Comparison of ENCODE assay signal across 9 cellular contexts in the genomic region with DNA sequence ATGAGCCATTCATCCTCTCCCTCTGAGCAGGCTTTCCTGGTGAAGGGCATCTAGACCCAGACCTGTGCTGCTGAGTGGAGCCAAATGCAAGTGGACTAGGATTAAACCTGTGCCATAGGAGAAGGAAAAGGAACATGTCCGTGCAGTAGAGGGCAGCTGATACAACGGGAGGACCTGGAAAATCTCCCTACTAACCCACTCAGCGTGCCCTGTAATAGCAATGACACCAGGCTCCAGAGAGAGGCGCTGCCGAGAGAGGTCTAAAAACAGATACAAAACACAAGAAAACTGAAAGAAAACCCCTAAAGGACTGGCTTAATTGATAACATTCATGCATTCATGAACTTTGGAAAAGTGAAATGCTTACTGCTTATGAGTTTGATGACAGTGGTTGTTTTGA.
A peak's percentile ranks its signal among the peaks of the same experiment; 100 is the strongest.
DNase-seq lines count a peak whose midpoint lies in the region; FAIRE-seq and TF ChIP-seq lines count a peak whose summit lies in the region.
"Had no signal": no experiment of that assay in that cellular context is flagged by ENCODE, and none has a peak within 500 bp of the region (broad histone marks: within the 10 kb centered on the region; RNA-seq: fewer than 3 reads in every experiment).

No MANE protein-coding gene starts in this region.

- H4K20me1 ChIP-seq in OCI-LY3 (ENCODE audit: insufficient read depth, low read length) = peaks cover 4% of the 10 kb centered on the region; the same call in 1 of the 2 replicates
- H4K20me1 ChIP-seq in H1 (replicated peaks in 1 of 2; ENCODE audit: control insufficient read depth in 1 of 2, insufficient read depth in 2 of 2, low read length in 2 of 2) = peaks cover 3 to 4% of the 10 kb centered on the region in 2 experiments

- FAIRE-seq in H1 (lab: Jason Lieb, UNC) = peak; percentile 70

- TF ChIP-seq RAD21 in H1 (IDR thresholded peaks at IDR 0.05 in 1 of 2, conservative IDR thresholded peaks at IDR 0.05 in 1 of 2; ENCODE audit: low read depth in 2 of 2, low read length in 2 of 2) = peak in 1 of 2 experiments; percentile 25; a peak in 1 of 4 replicates

- H3K36me3 ChIP-seq in OCI-LY3 (replicated peaks; ENCODE audit: low read depth, low read length) (peaks cover 3% of the 10 kb centered on the region), H1 (ENCODE audit: control insufficient read depth in 2 of 4, insufficient read depth in 4 of 4, low read length in 3 of 4) (no peaks in the 10 kb centered on the region), muscle layer of duodenum (ENCODE audit: control insufficient read depth in 1 of 2, insufficient read depth in 2 of 2, low read length in 2 of 2) (no peaks in the 10 kb centered on the region)

- no peaks in the 10 kb centered on the region; the same call in 1 of the 2 replicates for H3K79me1 ChIP-seq in H1 (ENCODE audit: low read depth, low read length)

- H4K5ac ChIP-seq in H1 (ENCODE audit: insufficient read length, low read depth, low read length) = no peak overlapping the region

- no peak overlapping the region for H2BK120ac ChIP-seq in H1 (replicated peaks; ENCODE audit: low read depth, low read length)

- H3K4ac ChIP-seq in H1 (replicated peaks; ENCODE audit: insufficient read length, low read depth, low read length) = no peak overlapping the region

- CTCF ChIA-PET in H1 (lab: Charles Lee; ENCODE audit: partially characterized antibody) = interaction anchor here (0.7 to 25.9 kb wide), 27 partner anchors 8 to 306 kb away, joined by 3 to 676 read pairs (median 4); partner anchors contain the start of genes EIF4EBP3, HBEGF, PFDN1 and SLC4A9
- CTCF ChIA-PET in Calu3 (lab: Charles Lee) = interaction anchor here (1.7 to 8.5 kb wide), 2 partner anchors 19 to 104 kb away, joined by 5 to 169 read pairs; partner anchors contain the start of gene HBEGF

- H2AFZ ChIP-seq in OCI-LY3 (ENCODE audit: low read depth, low read length) (no peak overlapping the region), H1 (ENCODE audit: low read length) (no peak overlapping the region)

- peaks cover 58% of the 10 kb centered on the region for H3K36me3 Mint-ChIP-seq in Calu3 (ENCODE audit: insufficient read depth, unreplicated experiment)

- H3K4me1 ChIP-seq in OCI-LY3 (ENCODE audit: low read length) (peaks cover 12% of the 10 kb centered on the region), H1 (replicated peaks in 1 of 4; ENCODE audit: control insufficient read depth in 3 of 4, insufficient read depth in 4 of 4, low read length in 3 of 4) (peaks cover 6 to 17% (median 12%) of the 10 kb centered on the region in 4 experiments; a peak in 6 of 7 replicates), muscle layer of duodenum (ENCODE audit: control insufficient read depth in 1 of 2, insufficient read depth in 2 of 2, low read length in 2 of 2) (peaks cover 27 to 77% of the 10 kb centered on the region in 2 donors)

- H3K23ac ChIP-seq in H1 (ENCODE audit: insufficient read length) = no peak overlapping the region

- H4K91ac ChIP-seq in H1 (replicated peaks; ENCODE audit: insufficient read length, low read length) = no peak overlapping the region

- no peak for TF ChIP-seq EP300 in H1 (IDR thresholded peaks at IDR 0.05; ENCODE audit: borderline replicate concordance in 1 of 2, low read depth in 2 of 2, low read length in 2 of 2)

- no peak overlapping the region for H3K27ac ChIP-seq in 22Rv1
- no peak overlapping the region for H3K27ac ChIP-seq in OCI-LY3 (ENCODE audit: low read length)
- H3K27ac ChIP-seq in H1 (ENCODE audit: low read depth, low read length) = peak overlapping the region; percentile 13; the same call in 1 of the 2 replicates
- H3K27ac ChIP-seq in muscle layer of duodenum (ENCODE audit: low read length) = peak overlapping the region; percentile 53

- no peak overlapping the region for H2BK20ac ChIP-seq in H1 (ENCODE audit: low read length)

- DNase-seq in H1 (ENCODE audit: low read depth in 1 of 2, low spot score in 2 of 2) = peak in 1 of 2 experiments; percentile 65
- no peak for DNase-seq in NOMO-1 treated with dmso at 0.1 percent for 144 hours (lab: John Stamatoyannopoulos, UW; ENCODE audit: unreplicated experiment)
- no peak for DNase-seq in Calu3
- no peak for DNase-seq in GM10266 (ENCODE audit: extremely low spot score)
- DNase-seq in activated CD8-positive, alpha-beta memory T cell treated with anti-CD3 and anti-CD28 coated beads, Interleukin-2, amount 50 U/mL, for 48 hours = no peak
- DNase-seq: activated CD4-positive, alpha-beta T cell treated with anti-CD3 and anti-CD28 coated beads for 36 hours had no signal

- no peaks in the 10 kb centered on the region for H3K27me3 Mint-ChIP-seq in Calu3 (ENCODE audit: unreplicated experiment)
- H3K27me3 Mint-ChIP-seq: activated CD4-positive, alpha-beta T cell treated with anti-CD3 and anti-CD28 coated beads for 36 hours had no signal

- H3K9me3 ChIP-seq in OCI-LY3 (ENCODE audit: insufficient read depth, low read length) (no peaks in the 10 kb centered on the region), H1 (ENCODE audit: insufficient read depth in 2 of 2, low read depth in 1 of 2, low read length in 1 of 2) (no peaks in the 10 kb centered on the region), muscle layer of duodenum (ENCODE audit: control insufficient read depth in 1 of 2, low read length in 2 of 2) (no peaks in the 10 kb centered on the region)

- H3K14ac ChIP-seq in H1 (ENCODE audit: insufficient read length) = no peak overlapping the region

- H3K4me2 ChIP-seq in OCI-LY3 (ENCODE audit: low read length) (no peak overlapping the region), H1 (ENCODE audit: insufficient read depth in 1 of 2, low read depth in 2 of 2, low read length in 2 of 2) (0 out of 4 replicates have a peak overlapping the region, but pooled peaks of 1 of the 2 experiments have one; percentile 16)

- H4K8ac ChIP-seq in H1 (ENCODE audit: extremely low read depth, insufficient read depth, low read length) = no peak overlapping the region

- H3K27me3 ChIP-seq in OCI-LY3 (ENCODE audit: low read depth, low read length) (no peaks in the 10 kb centered on the region), H1 (replicated peaks in 1 of 4; ENCODE audit: control insufficient read depth in 3 of 4, extremely low read depth in 1 of 4, insufficient read depth in 3 of 4, low read length in 3 of 4) (no peaks in the 10 kb centered on the region), muscle layer of duodenum (ENCODE audit: low read depth, low read length) (no peaks in the 10 kb centered on the region)

- H3K18ac ChIP-seq in H1 (ENCODE audit: extremely low read depth, low read length) = no peak overlapping the region; the same call in 1 of the 2 replicates

- no TSS peak for BruUV-seq in Calu3 (replicated peaks; lab: Mats Ljungman, UMichigan)

- no peaks in the 10 kb centered on the region for H3K23me2 ChIP-seq in H1 (ENCODE audit: low read depth, low read length)

- no peak overlapping the region for H2BK12ac ChIP-seq in H1 (ENCODE audit: low read depth, low read length)

- no peaks in the 10 kb centered on the region for H3K9me3 Mint-ChIP-seq in Calu3 (ENCODE audit: low read depth, unreplicated experiment)

- no peak overlapping the region for H3K4me3 ChIP-seq in OCI-LY3 (ENCODE audit: low read length)
- no peak overlapping the region for H3K4me3 ChIP-seq in H1 (ENCODE audit: extremely low read depth in 1 of 4, insufficient read depth in 2 of 4, low read depth in 3 of 4, low read length in 4 of 4)
- H3K4me3 ChIP-seq in muscle layer of duodenum (ENCODE audit: low read depth in 1 of 2, low read length in 2 of 2) = peak overlapping the region; percentile 2 to 8

- no peak overlapping the region for H2BK15ac ChIP-seq in H1 (ENCODE audit: low read length)

- no peak overlapping the region for H3K9ac ChIP-seq in OCI-LY3 (ENCODE audit: low read length)
- H3K9ac ChIP-seq in H1 (replicated peaks in 1 of 4; ENCODE audit: extremely low read depth in 1 of 4, low read depth in 3 of 4, low read length in 3 of 4) = no peak overlapping the region

- 59% methylated on average over 5 of the region's 5 CpGs; no CpG with 5 or more reads in 1 of the 2 experiments for WGBS in H1 (ENCODE audit: extremely low coverage in 1 of 2, insufficient coverage in 1 of 2, insufficient read length in 1 of 2, insufficient replicate concordance in 2 of 2, low coverage in 1 of 2, low lambda C conversion rate in 2 of 2, missing lambda C conversion rate in 1 of 2), 2 experiments

- POLR2A ChIA-PET in H1 (lab: Charles Lee; ENCODE audit: partially characterized antibody) = interaction anchor here (0.6 to 8.0 kb wide), 7 partner anchors 14 to 113 kb away, joined by 3 to 64 read pairs (median 6); partner anchors contain the start of genes HBEGF and PFDN1

- no peak overlapping the region for H2AK5ac ChIP-seq in H1 (ENCODE audit: low read depth, low read length)

- H3K27ac Mint-ChIP-seq in Calu3 (ENCODE audit: unreplicated experiment) = no peak overlapping the region
- H3K27ac Mint-ChIP-seq: activated CD4-positive, alpha-beta T cell treated with anti-CD3 and anti-CD28 coated beads for 36 hours had no signal

- intact Hi-C loops in Calu3 (cut with micrococcal nuclease; ENCODE audit: unreplicated experiment) = no loop called here

- TF ChIP-seq CTCF in 22Rv1 (IDR thresholded peaks at IDR 0.05) (0 out of 2 replicates have a peak, but pooled peaks have one; percentile 3), OCI-LY3 (IDR thresholded peaks at IDR 0.05; ENCODE audit: low read depth, low read length) (0 out of 2 replicates have a peak, but pooled peaks have one; percentile 4), H1 (IDR thresholded peaks at IDR 0.05; ENCODE audit: control extremely low read depth in 1 of 3, insufficient read depth in 1 of 3, low read depth in 1 of 3, low read length in 3 of 3) (peak in 2 of 3 experiments; percentile 44 to 47; a peak in 3 of 4 replicates), Calu3 (IDR thresholded peaks at IDR 0.05; ENCODE audit: unreplicated experiment) (no peak), GM10266 (IDR thresholded peaks at IDR 0.05; ENCODE audit: control insufficient read depth, insufficient read depth, low read depth, missing control alignments) (no peak)

- H3K4me3 Mint-ChIP-seq in Calu3 (ENCODE audit: low read depth, unreplicated experiment) = no peak overlapping the region
- H3K4me3 Mint-ChIP-seq: activated CD4-positive, alpha-beta T cell treated with anti-CD3 and anti-CD28 coated beads for 36 hours had no signal

- no peak for TF ChIP-seq POLR2A in H1 (IDR thresholded peaks at IDR 0.05; ENCODE audit: control extremely low read depth in 1 of 2, low read depth in 2 of 2, low read length in 2 of 2)

- H3K4me1 Mint-ChIP-seq in Calu3 (ENCODE audit: low read depth, unreplicated experiment) = peaks cover 31% of the 10 kb centered on the region

- H3K56ac ChIP-seq in H1 (replicated peaks; ENCODE audit: insufficient read length, low read depth, low read length) = no peak overlapping the region

- H3K79me2 ChIP-seq in OCI-LY3 (ENCODE audit: low read length) (no peaks in the 10 kb centered on the region), H1 (ENCODE audit: control insufficient read depth in 1 of 2, insufficient read depth in 2 of 2, low read length in 2 of 2) (no peaks in the 10 kb centered on the region)

- 0 out of 2 replicates have a peak overlapping the region, but pooled peaks have one; percentile 14 for H2BK5ac ChIP-seq in H1 (ENCODE audit: low read depth, low read length)

TF ChIP-seq in H1, 55 proteins besides CTCF, POLR2A, EP300 and RAD21 (continues in another document):
- no peak for TF ChIP-seq SP2 (IDR thresholded peaks at IDR 0.05; ENCODE audit: low read length)
- no peak for TF ChIP-seq CTBP2 (IDR thresholded peaks at IDR 0.05; ENCODE audit: borderline replicate concordance, insufficient read depth, insufficient read length, low read length)
- no peak for TF ChIP-seq RFX5 (IDR thresholded peaks at IDR 0.05; ENCODE audit: borderline replicate concordance, low read depth, low read length)

Comparison
In these comparisons a context has a peak if more than half of its experiments do, and no peak if none do; other contexts are left out.
1. H3K27ac ChIP-seq: peak in H1 (single experiment) and muscle layer of duodenum (single experiment); none in 22Rv1 (single experiment) and OCI-LY3 (single experiment).
2. CTCF ChIP-seq: peak in 22Rv1 (single experiment), OCI-LY3 (single experiment) and H1 (2 of 3); none in Calu3 (single experiment) and GM10266 (single experiment).
3. H3K4me3 ChIP-seq: peak in muscle layer of duodenum (2 of 2); none in OCI-LY3 (single experiment) and H1 (0 of 4).